ENCODE assay signal across 1 cellular context in genomic region chr1:178630418-178630817, GRCh38.
TF ChIP-seq lines count a peak whose summit lies in the region.

No MANE protein-coding gene starts in this region.

TF ChIP-seq in HepG2, 621 proteins besides CTCF, POLR2A, EP300 and RAD21 (continued from another document and continues in another):
- TF ChIP-seq ZBTB14 (CRISPR knock-in tag; IDR thresholded peaks at IDR 0.05) (no peak), CSRNP2 (CRISPR knock-in tag; conservative IDR thresholded peaks at IDR 0.05; ENCODE audit: low read depth) (no peak), ZNF609 (CRISPR knock-in tag; IDR thresholded peaks at IDR 0.05; ENCODE audit: borderline replicate concordance) (no peak), ZNF10 (CRISPR knock-in tag; IDR thresholded peaks at IDR 0.05; ENCODE audit: borderline replicate concordance, low read depth) (no peak), ZNF577 (CRISPR knock-in tag; IDR thresholded peaks at IDR 0.05; ENCODE audit: borderline replicate concordance, low read depth) (no peak), ZFP37 (CRISPR knock-in tag; IDR thresholded peaks at IDR 0.05; ENCODE audit: borderline replicate concordance) (no peak), HOXA3 (CRISPR knock-in tag; IDR thresholded peaks at IDR 0.05) (no peak), ATF4 (CRISPR knock-in tag; IDR thresholded peaks at IDR 0.05) (peak in 1 of 2 experiments; percentile 91; a peak in 2 of 4 replicates), ZKSCAN5 (CRISPR knock-in tag; IDR thresholded peaks at IDR 0.05) (no peak), NCOA2 (CRISPR knock-in tag; IDR thresholded peaks at IDR 0.05) (peak; percentile 43; the same call in 1 of the 2 replicates), IRX3 (CRISPR knock-in tag; IDR thresholded peaks at IDR 0.05; ENCODE audit: borderline replicate concordance, low read depth) (no peak), CREM (IDR thresholded peaks at IDR 0.05) (peak; percentile 45; the same call in 1 of the 2 replicates), CREM (CRISPR knock-in tag; IDR thresholded peaks at IDR 0.05) (no peak), STAT5B (CRISPR knock-in tag; IDR thresholded peaks at IDR 0.05) (no peak), ZNF562 (CRISPR knock-in tag; IDR thresholded peaks at IDR 0.05; ENCODE audit: borderline replicate concordance) (no peak), ZNF432 (CRISPR knock-in tag; IDR thresholded peaks at IDR 0.05; ENCODE audit: borderline replicate concordance) (no peak), NFYC (CRISPR knock-in tag; IDR thresholded peaks at IDR 0.05) (no peak), MTF1 (CRISPR knock-in tag; IDR thresholded peaks at IDR 0.05) (no peak), ZNF709 (CRISPR knock-in tag; IDR thresholded peaks at IDR 0.05) (no peak), SNRNP70 (IDR thresholded peaks at IDR 0.05; ENCODE audit: low read depth, low read length) (no peak), TOPORS (CRISPR knock-in tag; IDR thresholded peaks at IDR 0.05) (no peak), AHR (CRISPR knock-in tag; IDR thresholded peaks at IDR 0.05) (no peak), ATF7 (IDR thresholded peaks at IDR 0.05) (no peak; the same call in 1 of the 2 replicates), ATF7 (CRISPR knock-in tag; IDR thresholded peaks at IDR 0.05) (no peak), HNF1B (CRISPR knock-in tag; IDR thresholded peaks at IDR 0.05) (no peak), MZF1 (CRISPR knock-in tag; IDR thresholded peaks at IDR 0.05; ENCODE audit: borderline replicate concordance) (no peak), ZNF552 (CRISPR knock-in tag; IDR thresholded peaks at IDR 0.05; ENCODE audit: borderline replicate concordance) (no peak), ZNF597 (CRISPR knock-in tag; IDR thresholded peaks at IDR 0.05) (no peak), PCBP1 (IDR thresholded peaks at IDR 0.05; ENCODE audit: borderline replicate concordance, low read depth, low read length) (no peak), ZNF17 (CRISPR knock-in tag; IDR thresholded peaks at IDR 0.05) (no peak), TARDBP (CRISPR knock-in tag; IDR thresholded peaks at IDR 0.05) (no peak), HNRNPK (IDR thresholded peaks at IDR 0.05; ENCODE audit: low read depth, low read length, poor library complexity, severe bottlenecking) (no peak), HNF4A (CRISPR knock-in tag; IDR thresholded peaks at IDR 0.05) (0 out of 2 replicates have a peak, but pooled peaks have one; percentile 23), KDM5A (IDR thresholded peaks at IDR 0.05; ENCODE audit: borderline replicate concordance, low read length) (no peak), SMC3 (IDR thresholded peaks at IDR 0.05; ENCODE audit: low read length) (no peak), CHCHD3 (CRISPR knock-in tag; IDR thresholded peaks at IDR 0.05) (no peak), ONECUT2 (CRISPR knock-in tag; IDR thresholded peaks at IDR 0.05) (no peak), ZSCAN29 (CRISPR knock-in tag; conservative IDR thresholded peaks at IDR 0.05) (no peak), LBX2 (CRISPR knock-in tag; IDR thresholded peaks at IDR 0.05; ENCODE audit: borderline replicate concordance) (no peak), CBX5 (CRISPR knock-in tag; IDR thresholded peaks at IDR 0.05; ENCODE audit: borderline replicate concordance) (no peak), HCFC1 (IDR thresholded peaks at IDR 0.05; ENCODE audit: low read depth, low read length) (no peak), FOXO1 (CRISPR knock-in tag; IDR thresholded peaks at IDR 0.05) (no peak), ZNF788 (CRISPR knock-in tag; IDR thresholded peaks at IDR 0.05; ENCODE audit: borderline replicate concordance) (no peak), SP5 (CRISPR knock-in tag; IDR thresholded peaks at IDR 0.05; ENCODE audit: borderline replicate concordance, low read depth) (no peak), ZSCAN30 (CRISPR knock-in tag; IDR thresholded peaks at IDR 0.05) (no peak), ZNF550 (CRISPR knock-in tag; IDR thresholded peaks at IDR 0.05; ENCODE audit: borderline replicate concordance) (no peak), FUBP1 (CRISPR knock-in tag; IDR thresholded peaks at IDR 0.05; ENCODE audit: borderline replicate concordance) (no peak), GATAD2A (CRISPR knock-in tag; IDR thresholded peaks at IDR 0.05) (peak; percentile 60), KMT2A (CRISPR knock-in tag; IDR thresholded peaks at IDR 0.05) (no peak), NR2F2 (IDR thresholded peaks at IDR 0.05; ENCODE audit: borderline replicate concordance, low read depth) (no peak), GPBP1L1 (CRISPR knock-in tag; IDR thresholded peaks at IDR 0.05) (no peak), SRF (IDR thresholded peaks at IDR 0.05; ENCODE audit: low read depth, low read length) (no peak), ZNF124 (CRISPR knock-in tag; IDR thresholded peaks at IDR 0.05) (no peak), ZNF703 (CRISPR knock-in tag; IDR thresholded peaks at IDR 0.05; ENCODE audit: borderline replicate concordance) (no peak)
